ENCODE assay signal across 26 cellular contexts in the genomic region with DNA sequence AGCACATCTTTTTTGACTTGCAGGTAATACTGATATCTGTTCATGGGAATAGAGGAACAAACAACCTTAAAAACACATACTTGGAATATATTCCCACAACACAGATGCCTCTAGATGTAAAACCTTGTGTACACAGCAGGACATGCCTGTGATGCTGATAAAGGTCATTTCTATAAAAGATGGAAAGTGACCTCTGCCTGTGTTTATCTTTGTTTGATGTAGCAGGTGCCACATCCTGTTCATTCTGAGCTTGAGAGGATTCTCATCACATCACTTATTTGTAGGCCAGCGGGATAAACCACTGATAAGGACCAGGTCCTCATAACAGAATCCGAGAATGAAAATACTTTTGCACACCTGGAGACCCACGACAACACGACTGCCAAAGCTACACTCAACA.
DNase-seq lines count a peak whose midpoint lies in the region; ATAC-seq and TF ChIP-seq lines count a peak whose summit lies in the region.
"Had no signal": no experiment of that assay in that cellular context is flagged by ENCODE, and none has a peak within 500 bp of the region (broad histone marks: within the 10 kb centered on the region; RNA-seq: fewer than 3 reads in every experiment).

No MANE protein-coding gene starts in this region.

- H3K79me2 ChIP-seq in Karpas-422 (ENCODE audit: low read length), result no peaks in the 10 kb centered on the region

- H3K27ac ChIP-seq in Karpas-422 (ENCODE audit: low read length), result no peak overlapping the region
- no peak overlapping the region for H3K27ac ChIP-seq in gastroesophageal sphincter
- H3K27ac ChIP-seq: SJSA1 had no signal

- no peaks in the 10 kb centered on the region for H3K9me2 ChIP-seq in Karpas-422 (replicated peaks; ENCODE audit: insufficient read depth, low read length)

- no peak for TF ChIP-seq POLR2A in gastroesophageal sphincter (IDR thresholded peaks at IDR 0.05)
- TF ChIP-seq POLR2A in lower leg skin (IDR thresholded peaks at IDR 0.05), result no peak

- H3K36me3 Mint-ChIP-seq in T-cell, result no peaks in the 10 kb centered on the region
- H3K36me3 Mint-ChIP-seq: naive B cell had no signal

- peaks cover 0 to 9% (median 7%) of the 10 kb centered on the region in 3 donors for H3K9me3 Mint-ChIP-seq in T-cell
- H3K9me3 Mint-ChIP-seq: activated T-cell treated with anti-CD3 and anti-CD28 coated beads, Interleukin-2, amount 50 U/mL, for 72 hours; dendritic cell treated with granulocyte-macrophage colony-stimulating factor and Interleukin-4, amounts not matched to agents 40 ng/mL and 50 ng/mL, for 4 days; type B pancreatic cell had no signal

- H2AFZ ChIP-seq in Karpas-422 (ENCODE audit: low read length), result 0 out of 2 replicates have a peak overlapping the region, but pooled peaks have one; percentile 13

- H4K20me1 ChIP-seq in Karpas-422 (ENCODE audit: insufficient read depth, low read depth, low read length), result no peaks in the 10 kb centered on the region

- H3K27me3 Mint-ChIP-seq in T-cell, result no peaks in the 10 kb centered on the region
- H3K27me3 Mint-ChIP-seq: dendritic cell treated with granulocyte-macrophage colony-stimulating factor and Interleukin-4, amounts not matched to agents 40 ng/mL and 50 ng/mL, for 4 days; naive B cell; type B pancreatic cell had no signal

- intact Hi-C loops in lower leg skin (cut with DNase I; ENCODE audit: low total_unique reads), result no loop called here

- 83% methylated on average over 4 of the region's 4 CpGs; no CpG with 5 or more reads in 1 of the 2 donors for WGBS in gastroesophageal sphincter (ENCODE audit: low coverage in 1 of 2), 2 donors
- 48 to 68% methylated on average over 4 of the region's 4 CpGs for WGBS in lower leg skin, 2 donors

- H3K36me3 ChIP-seq in Karpas-422 (ENCODE audit: insufficient read depth, low read length) (peaks cover 3% of the 10 kb centered on the region; the same call in 1 of the 2 replicates), gastroesophageal sphincter (peaks cover 0 to 21% of the 10 kb centered on the region in 2 donors)

- TF ChIP-seq EP300 in gastroesophageal sphincter (IDR thresholded peaks at IDR 0.05), result no peak

- H3K4me1 ChIP-seq in Karpas-422 (ENCODE audit: low read length) (peaks cover 28% of the 10 kb centered on the region), gastroesophageal sphincter (peaks cover 17 to 48% (median 23%) of the 10 kb centered on the region in 3 donors)

- H3K4me2 ChIP-seq in Karpas-422 (ENCODE audit: low read depth, low read length, poor library complexity, severe bottlenecking), result no peak overlapping the region

- peak; percentile 94 for DNase-seq in DMS53 (lab: John Stamatoyannopoulos, UW)
- no peak for DNase-seq in Karpas-422
- peak; percentile 62 for DNase-seq in SHP77 treated with DMSO at 0.1 percent for 48 hours (lab: John Stamatoyannopoulos, UW)
- DNase-seq in T-cell, result no peak
- no peak for DNase-seq in lower leg skin (ENCODE audit: low spot score in 2 of 2)
- no peak for DNase-seq in NCI-H82 (lab: John Stamatoyannopoulos, UW)
- DNase-seq: activated CD4-positive, alpha-beta T cell treated with anti-CD3 and anti-CD28 coated beads for 48 hours; activated CD8-positive, alpha-beta memory T cell treated with anti-CD3 and anti-CD28 coated beads, Interleukin-2, amount 10 ng/mL, durations not matched to agents 7 days and 5 days; activated naive CD4-positive, alpha-beta T cell treated with anti-CD3 and anti-CD28 coated beads, Interleukin-2, amount 50 U/mL, for 16 hours; activated T-cell treated with anti-CD3 and anti-CD28 coated beads, Interleukin-2, amount 50 U/mL, for 72 hours; DMS 273 treated with DMSO at 0.1 percent for 48 hours; GDM1; glutamatergic neuron; H7; naive B cell; NCI-H1092; NCI-H1930; NCI-H345; nucleus accumbens; stimulated activated CD8-positive, alpha-beta memory T cell treated with anti-CD3 and anti-CD28 coated beads, Interleukin-4, amount 100 ng/mL, for 48 hours had no signal

- H3K27me3 ChIP-seq in Karpas-422 (ENCODE audit: low read length), result no peaks in the 10 kb centered on the region
- no peaks in the 10 kb centered on the region for H3K27me3 ChIP-seq in gastroesophageal sphincter
- H3K27me3 ChIP-seq: SJSA1 had no signal

- H3K4me3 Mint-ChIP-seq in T-cell, result no peak overlapping the region
- H3K4me3 Mint-ChIP-seq: activated CD8-positive, alpha-beta memory T cell treated with anti-CD3 and anti-CD28 coated beads, Interleukin-2, amount 10 ng/mL, durations not matched to agents 7 days and 5 days; activated T-cell treated with anti-CD3 and anti-CD28 coated beads, Interleukin-2, amount 50 U/mL, for 72 hours; dendritic cell treated with granulocyte-macrophage colony-stimulating factor and Interleukin-4, amounts not matched to agents 40 ng/mL and 50 ng/mL, for 4 days; naive B cell; T-helper 1 cell treated with Interleukin-12 subunit alpha and Interleukin-12 subunit beta and Interleukin-4 antibody, amounts not matched to agents 30 μg/mL and 1 μg/mL, for 36 hours; type B pancreatic cell had no signal

- POLR2A ChIA-PET in T-cell (lab: Charles Lee), result no interaction called here

- H3K27ac Mint-ChIP-seq in T-cell, result no peak overlapping the region
- H3K27ac Mint-ChIP-seq: activated CD8-positive, alpha-beta memory T cell treated with anti-CD3 and anti-CD28 coated beads, Interleukin-2, amount 10 ng/mL, durations not matched to agents 7 days and 5 days; activated T-cell treated with anti-CD3 and anti-CD28 coated beads, Interleukin-2, amount 50 U/mL, for 72 hours; dendritic cell treated with granulocyte-macrophage colony-stimulating factor and Interleukin-4, amounts not matched to agents 40 ng/mL and 50 ng/mL, for 4 days; T-helper 1 cell treated with Interleukin-12 subunit alpha and Interleukin-12 subunit beta and Interleukin-4 antibody, amounts not matched to agents 30 μg/mL and 1 μg/mL, for 36 hours; type B pancreatic cell had no signal

- H3K9ac ChIP-seq in Karpas-422 (ENCODE audit: low read length), result no peak overlapping the region

- TF ChIP-seq CTCF in gastroesophageal sphincter (IDR thresholded peaks at IDR 0.05) (no peak), lower leg skin (IDR thresholded peaks at IDR 0.05) (no peak)

- peaks cover 0 to 3% (median 0%) of the 10 kb centered on the region in 3 donors for H3K4me1 Mint-ChIP-seq in T-cell
- H3K4me1 Mint-ChIP-seq: naive B cell had no signal

- CTCF ChIA-PET in T-cell (lab: Charles Lee), result no interaction called here

- no peaks in the 10 kb centered on the region for H3K9me3 ChIP-seq in Karpas-422 (ENCODE audit: low read length)
- H3K9me3 ChIP-seq in gastroesophageal sphincter, result no peaks in the 10 kb centered on the region
- H3K9me3 ChIP-seq: SJSA1 had no signal

- H3K4me3 ChIP-seq in Karpas-422 (ENCODE audit: low read length) (no peak overlapping the region), gastroesophageal sphincter (no peak overlapping the region), lower leg skin (ENCODE audit: low read depth, poor library complexity, severe bottlenecking) (no peak overlapping the region)
- H3K4me3 ChIP-seq: SJSA1 had no signal

- ATAC-seq in gastroesophageal sphincter (peak; percentile 21), T-cell (replicated peaks in 1 of 4) (no peak), GM21447 (IDR thresholded peaks at IDR 0.05; ENCODE audit: unreplicated experiment) (no peak)
- ATAC-seq: activated CD8-positive, alpha-beta memory T cell treated with anti-CD3 and anti-CD28 coated beads, Interleukin-2, amount 10 ng/mL, durations not matched to agents 7 days and 5 days; activated T-cell treated with anti-CD3 and anti-CD28 coated beads, Interleukin-2, amount 50 U/mL, for 72 hours had no signal

Comparison
In these comparisons a context has a peak if more than half of its experiments do, and no peak if none do; other contexts are left out.
1. DNase-seq: peak in DMS53 (single experiment) and SHP77 treated with DMSO at 0.1 percent for 48 hours (single experiment); none in Karpas-422 (single experiment), T-cell (0 of 34), lower leg skin (0 of 2) and NCI-H82 (single experiment).